Comparison of ENCODE assay signal across 1 cellular context in genomic region chr19:3426433-3426832, GRCh38.
TF ChIP-seq lines count a peak whose summit lies in the region.

No MANE protein-coding gene starts in this region.

TF ChIP-seq in liver, 16 proteins besides CTCF, POLR2A, EP300 and RAD21 (continued from another document):
- TF ChIP-seq ATF3 (IDR thresholded peaks at IDR 0.05) = no peak
- no peak for TF ChIP-seq NR2F2 (IDR thresholded peaks at IDR 0.05)
- no peak for TF ChIP-seq ZBTB33 (IDR thresholded peaks at IDR 0.05)
- TF ChIP-seq HNF4A (conservative IDR thresholded peaks at IDR 0.05) = no peak
- TF ChIP-seq FOXA2 (IDR thresholded peaks at IDR 0.05) = no peak
- no peak for TF ChIP-seq MAX (IDR thresholded peaks at IDR 0.05)
- TF ChIP-seq HNF4G (IDR thresholded peaks at IDR 0.05) = no peak
- TF ChIP-seq SP1 (IDR thresholded peaks at IDR 0.05) = no peak
- TF ChIP-seq JUND (IDR thresholded peaks at IDR 0.05) = no peak
- TF ChIP-seq GABPA (IDR thresholded peaks at IDR 0.05 in 1 of 2, conservative IDR thresholded peaks at IDR 0.05 in 1 of 2) = no peak
